14 cellular contexts compared by ENCODE assay signal in the genomic region with DNA sequence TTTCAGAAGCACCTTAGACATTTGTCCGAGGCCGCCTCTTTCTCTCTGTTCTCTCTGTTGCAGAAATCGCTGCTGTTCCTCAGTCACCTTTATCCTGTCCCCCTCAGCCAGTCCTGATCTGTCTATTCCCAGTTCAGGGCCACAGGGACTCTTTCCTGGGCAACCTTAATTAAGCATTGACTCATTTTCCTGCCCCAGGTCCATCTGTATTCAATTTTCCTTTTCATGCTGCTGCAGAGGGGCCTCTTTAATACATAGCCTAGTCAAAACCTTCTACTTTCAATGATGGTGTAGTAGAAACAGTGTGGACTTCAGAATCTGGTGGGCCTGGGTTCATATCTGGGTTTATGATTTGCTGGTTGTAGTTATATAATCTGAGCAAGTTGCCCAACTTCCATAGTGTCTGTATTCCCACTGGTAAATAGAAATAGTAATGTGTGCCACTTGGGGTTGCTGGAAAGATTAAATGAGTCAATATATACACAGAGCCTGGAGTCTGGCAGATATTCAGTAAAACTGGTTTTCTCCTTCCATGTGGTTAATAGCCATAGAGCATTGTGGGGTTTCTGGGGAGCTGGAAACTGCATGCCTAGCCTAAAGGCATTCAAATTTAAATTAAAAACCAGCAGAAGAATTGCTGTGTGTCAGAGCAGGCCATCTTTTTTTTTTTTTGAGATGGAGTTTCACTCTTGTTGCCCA. TPM values are rescaled to one million over a fixed set of nuclear protein-coding genes. Genes with fewer than 3 reads are reported as not detected.
A peak's percentile ranks its signal among the peaks of the same experiment; 100 is the strongest.
DNase-seq lines count a peak whose midpoint lies in the region; ATAC-seq and TF ChIP-seq lines count a peak whose summit lies in the region.
"Had no signal": no experiment of that assay in that cellular context is flagged by ENCODE, and none has a peak within 500 bp of the region (broad histone marks: within the 10 kb centered on the region; RNA-seq: fewer than 3 reads in every experiment).

No MANE protein-coding gene starts in this region.

- ATAC-seq in HG03571 (IDR thresholded peaks at IDR 0.05; ENCODE audit: unreplicated experiment) (no peak), mucosa of descending colon (no peak)
- ATAC-seq: left lung had no signal

- H3K4me3 Mint-ChIP-seq in activated CD4-positive, alpha-beta memory T cell treated with anti-CD3 and anti-CD28 coated beads for 36 hours, result no peak overlapping the region
- H3K4me3 Mint-ChIP-seq in chondrocyte (ENCODE audit: unreplicated experiment), result no peak overlapping the region

- peaks cover 92% of the 10 kb centered on the region for H3K4me1 ChIP-seq in DOHH2 (ENCODE audit: control insufficient read depth, low read length)
- peaks cover 69% of the 10 kb centered on the region for H3K4me1 ChIP-seq in mucosa of descending colon (ENCODE audit: low read depth)

- intact Hi-C loops in activated CD4-positive, alpha-beta memory T cell treated with anti-CD3 and anti-CD28 coated beads for 36 hours (cut with micrococcal nuclease), result no loop called here
- intact Hi-C loops in mucosa of descending colon (cut with DNase I, micrococcal nuclease), result no loop called here

- no peaks in the 10 kb centered on the region for H3K27me3 Mint-ChIP-seq in activated CD4-positive, alpha-beta memory T cell treated with anti-CD3 and anti-CD28 coated beads for 36 hours
- no peaks in the 10 kb centered on the region for H3K27me3 Mint-ChIP-seq in chondrocyte (ENCODE audit: low read depth)

- peaks cover 6% of the 10 kb centered on the region; the same call in 1 of the 2 replicates for H3F3A ChIP-seq in DOHH2 (ENCODE audit: control insufficient read depth, insufficient read depth)

- TF ChIP-seq CTCF in DOHH2 (IDR thresholded peaks at IDR 0.05; ENCODE audit: low read depth, low read length, poor library complexity, severe bottlenecking) (no peak), fibroblast of mammary gland (conservative IDR thresholded peaks at IDR 0.05; ENCODE audit: control insufficient read depth, insufficient read depth, low read depth, low read length) (no peak), mucosa of descending colon (IDR thresholded peaks at IDR 0.05) (no peak), chondrocyte (IDR thresholded peaks at IDR 0.05) (no peak)

- H3K36me3 ChIP-seq in DOHH2 (ENCODE audit: control insufficient read depth, low read length) (peaks cover 22% of the 10 kb centered on the region), mucosa of descending colon (ENCODE audit: low read depth) (no peaks in the 10 kb centered on the region)
- H3K36me3 ChIP-seq: left lung had no signal

- H3K4me3 ChIP-seq in DOHH2 (ENCODE audit: low read length), result peak overlapping the region; percentile 88
- no peak overlapping the region for H3K4me3 ChIP-seq in fibroblast of mammary gland (ENCODE audit: control insufficient read depth, low read depth, low read length)
- H3K4me3 ChIP-seq in mucosa of descending colon, result no peak overlapping the region
- H3K4me3 ChIP-seq: dorsolateral prefrontal cortex, left lung had no signal

- DNase-seq in AG08395 (ENCODE audit: low spot score), result peak; percentile 58
- DNase-seq in activated CD4-positive, alpha-beta memory T cell treated with anti-CD3 and anti-CD28 coated beads for 36 hours, result no peak
- DNase-seq in fibroblast of mammary gland (ENCODE audit: low read depth), result peak; percentile 62
- no peak for DNase-seq in iPS-NIHi7 (ENCODE audit: extremely low spot score)
- DNase-seq in mucosa of descending colon, result no peak
- DNase-seq in chondrocyte (ENCODE audit: low spot score), result no peak
- DNase-seq: activated CD4-positive, CD25-positive, alpha-beta regulatory T cell treated with anti-CD3 and anti-CD28 coated beads, Interleukin-2, amount 50 U/mL, for 72 hours; dorsolateral prefrontal cortex; left lung; NCI-H1417 treated with DMSO at 0.1 percent for 48 hours; Right ventricle myocardium superior had no signal

- H3K9me2 ChIP-seq in DOHH2 (replicated peaks; ENCODE audit: control insufficient read depth, low read length), result no peaks in the 10 kb centered on the region

- peak overlapping the region; percentile 90 for H3K27ac Mint-ChIP-seq in activated CD4-positive, alpha-beta memory T cell treated with anti-CD3 and anti-CD28 coated beads for 36 hours
- H3K27ac Mint-ChIP-seq in chondrocyte (ENCODE audit: unreplicated experiment), result no peak overlapping the region

- CTCF ChIA-PET in activated CD4-positive, alpha-beta memory T cell treated with anti-CD3 and anti-CD28 coated beads for 36 hours (lab: Charles Lee), result interaction anchor here (2.8 kb wide), 1 partner anchor 8 kb away, joined by 17 read pairs; no protein-coding TSS in a partner anchor

- H3K79me2 ChIP-seq in DOHH2 (ENCODE audit: control insufficient read depth, low read length), result peaks cover 98% of the 10 kb centered on the region

- peaks cover 78% of the 10 kb centered on the region for H3K4me1 Mint-ChIP-seq in activated CD4-positive, alpha-beta memory T cell treated with anti-CD3 and anti-CD28 coated beads for 36 hours (ENCODE audit: low read depth)
- peaks cover 78% of the 10 kb centered on the region for H3K4me1 Mint-ChIP-seq in chondrocyte (ENCODE audit: low read depth)

- no peaks in the 10 kb centered on the region for H3K27me3 ChIP-seq in DOHH2 (ENCODE audit: control insufficient read depth, low read length)
- H3K27me3 ChIP-seq: dorsolateral prefrontal cortex had no signal

- H3K9me3 ChIP-seq in DOHH2 (ENCODE audit: control insufficient read depth, insufficient read depth, low read length) (no peaks in the 10 kb centered on the region), mucosa of descending colon (no peaks in the 10 kb centered on the region)
- H3K9me3 ChIP-seq: left lung had no signal

- POLR2A ChIA-PET in activated CD4-positive, alpha-beta memory T cell treated with anti-CD3 and anti-CD28 coated beads for 36 hours (lab: Charles Lee), result no interaction called here

- H3K9me3 Mint-ChIP-seq in activated CD4-positive, alpha-beta memory T cell treated with anti-CD3 and anti-CD28 coated beads for 36 hours, result no peaks in the 10 kb centered on the region
- no peaks in the 10 kb centered on the region for H3K9me3 Mint-ChIP-seq in chondrocyte (ENCODE audit: low read depth)

- 0 out of 2 replicates have a peak, but pooled peaks cover 2% of the 10 kb centered on the region for H4K20me1 ChIP-seq in DOHH2 (ENCODE audit: control insufficient read depth, insufficient read depth, low read depth, low read length)

- peak overlapping the region; percentile 87 for H3K27ac ChIP-seq in DOHH2 (ENCODE audit: low read depth, low read length)
- H3K27ac ChIP-seq: C4-2B, dorsolateral prefrontal cortex, left lung had no signal

- peak overlapping the region; percentile 91 for H3K4me2 ChIP-seq in DOHH2 (ENCODE audit: low read length)

- H3K36me3 Mint-ChIP-seq in activated CD4-positive, alpha-beta memory T cell treated with anti-CD3 and anti-CD28 coated beads for 36 hours, result peaks cover 11% of the 10 kb centered on the region
- H3K36me3 Mint-ChIP-seq in chondrocyte (ENCODE audit: low read depth), result no peaks in the 10 kb centered on the region

RNA-seq across cellular contexts. Expression of a gene that starts 4.5 kb away (rescaled TPM):
- 10 to 100 TPM; 42.5 to 44.6 TPM for total RNA-seq in activated CD4-positive, alpha-beta memory T cell treated with anti-CD3 and anti-CD28 coated beads for 36 hours
- total RNA-seq in mucosa of descending colon (10 to 100 TPM; 19.4 to 28.5 (median 23.9) TPM), chondrocyte (52.9 to 58.7 TPM (median 57.4 TPM) in 3 replicates)

Comparison
In these comparisons a context has a peak if more than half of its experiments do, and no peak if none do; other contexts are left out.
1. DNase-seq: peak in AG08395 (single experiment) and fibroblast of mammary gland (single experiment); none in activated CD4-positive, alpha-beta memory T cell treated with anti-CD3 and anti-CD28 coated beads for 36 hours (single experiment), iPS-NIHi7 (single experiment), mucosa of descending colon (0 of 3) and chondrocyte (single experiment).